Comparison of ENCODE assay signal across 17 cellular contexts in the genomic region with DNA sequence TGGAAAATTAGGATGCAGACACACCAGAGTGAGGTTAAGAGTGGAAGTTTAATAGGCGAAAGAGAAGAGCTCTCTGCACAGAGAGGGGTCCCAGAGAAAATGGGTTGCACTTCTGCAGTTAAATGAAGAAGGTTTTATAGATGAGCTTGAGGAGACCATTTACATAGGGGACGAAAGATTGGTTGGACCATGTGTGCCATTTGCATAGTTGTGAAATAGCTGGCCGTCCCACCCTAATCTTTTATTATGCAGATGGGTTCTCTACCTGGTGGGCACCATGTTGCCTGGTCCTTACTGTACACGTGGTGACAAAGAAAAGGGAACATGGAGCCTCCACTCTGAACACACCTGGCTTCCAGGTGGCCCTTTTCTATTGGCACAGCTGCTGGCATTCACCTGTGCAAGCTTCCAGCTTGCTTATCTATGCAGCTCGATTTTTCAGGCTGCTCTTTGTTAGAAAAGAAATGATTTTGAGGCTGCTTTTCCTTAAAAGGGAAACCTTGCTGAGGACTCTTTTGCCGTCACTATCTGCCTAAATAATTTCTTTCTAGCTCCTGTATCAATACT.
DNase-seq lines count a peak whose midpoint lies in the region; TF ChIP-seq lines count a peak whose summit lies in the region.
"Had no signal": no experiment of that assay in that cellular context is flagged by ENCODE, and none has a peak within 500 bp of the region (broad histone marks: within the 10 kb centered on the region; RNA-seq: fewer than 3 reads in every experiment).

No MANE protein-coding gene starts in this region.

- no peak overlapping the region for H3K4me3 ChIP-seq in thyroid gland (replicated peaks in 1 of 3)
- H3K4me3 ChIP-seq in A673 (ENCODE audit: low read depth, low read length, poor library complexity, severe bottlenecking): no peak overlapping the region
- H3K4me3 ChIP-seq: PC-9, right lobe of liver had no signal

- H3K4me1 ChIP-seq in thyroid gland (peaks cover 71 to 93% of the 10 kb centered on the region in 2 donors), A673 (ENCODE audit: insufficient read depth, low read length, poor library complexity, severe bottlenecking) (peaks cover 40% of the 10 kb centered on the region)

- TF ChIP-seq POLR2A in thyroid gland (IDR thresholded peaks at IDR 0.05): no peak

- no peaks in the 10 kb centered on the region for H3K9me3 Mint-ChIP-seq in activated naive CD8-positive, alpha-beta T cell (ENCODE audit: low read depth)
- H3K9me3 Mint-ChIP-seq in activated naive CD8-positive, alpha-beta T cell treated with anti-CD3 and anti-CD28 coated beads for 36 hours: no peaks in the 10 kb centered on the region
- H3K9me3 Mint-ChIP-seq in activated T-helper 2 cell treated with anti-CD3 and anti-CD28 coated beads, Interferon-gamma antibody, Interleukin-2, Interleukin-4, amounts not matched to agents 10 μg/mL and 5 μg/mL and 100 μg/mL, durations not matched to agents 14 hours and 24 hours and 36 hours: no peaks in the 10 kb centered on the region
- H3K9me3 Mint-ChIP-seq: activated CD4-positive, alpha-beta T cell treated with anti-CD3 and anti-CD28 coated beads, Interleukin-2, amount 10 ng/mL, durations not matched to agents 7 days and 5 days; endodermal cell had no signal

- peaks cover 8% of the 10 kb centered on the region for H3K36me3 Mint-ChIP-seq in activated naive CD8-positive, alpha-beta T cell
- H3K36me3 Mint-ChIP-seq in activated naive CD8-positive, alpha-beta T cell treated with anti-CD3 and anti-CD28 coated beads for 36 hours: peaks cover 26% of the 10 kb centered on the region
- peaks cover 34% of the 10 kb centered on the region for H3K36me3 Mint-ChIP-seq in activated T-helper 2 cell treated with anti-CD3 and anti-CD28 coated beads, Interferon-gamma antibody, Interleukin-2, Interleukin-4, amounts not matched to agents 10 μg/mL and 5 μg/mL and 100 μg/mL, durations not matched to agents 14 hours and 24 hours and 36 hours (ENCODE audit: low read depth)

- 70 to 73% methylated on average over 6 of the region's 6 CpGs for WGBS in thyroid gland, 2 donors

- H3K27ac ChIP-seq in thyroid gland (peak overlapping the region; percentile 19 to 52 (median 36)), A673 (ENCODE audit: low read depth, low read length, poor library complexity, severe bottlenecking) (no peak overlapping the region)
- H3K27ac ChIP-seq: PC-9, right lobe of liver had no signal

- H3K27me3 Mint-ChIP-seq in activated naive CD8-positive, alpha-beta T cell: no peaks in the 10 kb centered on the region
- no peaks in the 10 kb centered on the region for H3K27me3 Mint-ChIP-seq in activated naive CD8-positive, alpha-beta T cell treated with anti-CD3 and anti-CD28 coated beads for 36 hours
- no peaks in the 10 kb centered on the region for H3K27me3 Mint-ChIP-seq in activated T-helper 2 cell treated with anti-CD3 and anti-CD28 coated beads, Interferon-gamma antibody, Interleukin-2, Interleukin-4, amounts not matched to agents 10 μg/mL and 5 μg/mL and 100 μg/mL, durations not matched to agents 14 hours and 24 hours and 36 hours (ENCODE audit: low read depth)
- H3K27me3 Mint-ChIP-seq: activated CD4-positive, alpha-beta T cell treated with anti-CD3 and anti-CD28 coated beads, Interleukin-2, amount 10 ng/mL, durations not matched to agents 7 days and 5 days had no signal

- CTCF ChIA-PET in A673 (lab: Charles Lee): interaction anchor here (0.6 kb wide), 1 partner anchor 23 kb away, joined by 4 read pairs; no protein-coding TSS in a partner anchor

- POLR2A ChIA-PET in A673 (lab: Charles Lee; ENCODE audit: low non-redundant PET): interaction anchor here (0.6 kb wide), 1 partner anchor 33 kb away, joined by 3 read pairs; no protein-coding TSS in a partner anchor

- peak overlapping the region; percentile 18 for H3K27ac Mint-ChIP-seq in activated naive CD8-positive, alpha-beta T cell
- H3K27ac Mint-ChIP-seq in activated naive CD8-positive, alpha-beta T cell treated with anti-CD3 and anti-CD28 coated beads for 36 hours: no peak overlapping the region
- H3K27ac Mint-ChIP-seq in activated T-helper 2 cell treated with anti-CD3 and anti-CD28 coated beads, Interferon-gamma antibody, Interleukin-2, Interleukin-4, amounts not matched to agents 10 μg/mL and 5 μg/mL and 100 μg/mL, durations not matched to agents 14 hours and 24 hours and 36 hours: peak overlapping the region; percentile 35
- H3K27ac Mint-ChIP-seq: activated CD4-positive, alpha-beta T cell treated with anti-CD3 and anti-CD28 coated beads, Interleukin-2, amount 10 ng/mL, durations not matched to agents 7 days and 5 days; endodermal cell had no signal

- BruUV-seq in A673 (replicated peaks; lab: Mats Ljungman, UMichigan): no TSS peak

- peaks cover 0 to 8% of the 10 kb centered on the region in 2 donors for H3K36me3 ChIP-seq in thyroid gland
- no peaks in the 10 kb centered on the region for H3K36me3 ChIP-seq in A673 (ENCODE audit: insufficient read depth, low read length, poor library complexity, severe bottlenecking)

- no peaks in the 10 kb centered on the region for H3K9me3 ChIP-seq in thyroid gland
- H3K9me3 ChIP-seq in A673 (ENCODE audit: low read depth, low read length, poor library complexity, severe bottlenecking): no peaks in the 10 kb centered on the region
- H3K9me3 ChIP-seq: right lobe of liver had no signal

- H3K4me3 Mint-ChIP-seq in activated naive CD8-positive, alpha-beta T cell: no peak overlapping the region
- H3K4me3 Mint-ChIP-seq in activated naive CD8-positive, alpha-beta T cell treated with anti-CD3 and anti-CD28 coated beads for 36 hours: no peak overlapping the region
- no peak overlapping the region for H3K4me3 Mint-ChIP-seq in activated T-helper 2 cell treated with anti-CD3 and anti-CD28 coated beads, Interferon-gamma antibody, Interleukin-2, Interleukin-4, amounts not matched to agents 10 μg/mL and 5 μg/mL and 100 μg/mL, durations not matched to agents 14 hours and 24 hours and 36 hours (ENCODE audit: low read depth)
- H3K4me3 Mint-ChIP-seq: activated CD4-positive, alpha-beta T cell treated with anti-CD3 and anti-CD28 coated beads, Interleukin-2, amount 10 ng/mL, durations not matched to agents 7 days and 5 days; endodermal cell had no signal

- intact Hi-C loops in activated T-helper 2 cell treated with anti-CD3 and anti-CD28 coated beads, Interferon-gamma antibody, Interleukin-2, Interleukin-4, amounts not matched to agents 10 μg/mL and 5 μg/mL and 100 μg/mL, durations not matched to agents 14 hours and 24 hours and 36 hours (cut with micrococcal nuclease): loop anchor here (5.0 kb wide), 1 partner anchor 67 kb away; a partner anchor contains a TSS
- intact Hi-C loops in thyroid gland (cut with DNase I): no loop called here
- intact Hi-C loops in A673 (cut with micrococcal nuclease; ENCODE audit: unreplicated experiment): loop anchor here (5.0 kb wide), 1 partner anchor 68 kb away; no protein-coding TSS in a partner anchor

- H3K4me1 Mint-ChIP-seq in activated naive CD8-positive, alpha-beta T cell (ENCODE audit: low read depth): peaks cover 76% of the 10 kb centered on the region
- peaks cover 72% of the 10 kb centered on the region for H3K4me1 Mint-ChIP-seq in activated naive CD8-positive, alpha-beta T cell treated with anti-CD3 and anti-CD28 coated beads for 36 hours
- H3K4me1 Mint-ChIP-seq in activated T-helper 2 cell treated with anti-CD3 and anti-CD28 coated beads, Interferon-gamma antibody, Interleukin-2, Interleukin-4, amounts not matched to agents 10 μg/mL and 5 μg/mL and 100 μg/mL, durations not matched to agents 14 hours and 24 hours and 36 hours (ENCODE audit: low read depth): peaks cover 85% of the 10 kb centered on the region

- TF ChIP-seq CTCF in thyroid gland (IDR thresholded peaks at IDR 0.05) (no peak), A673 (conservative IDR thresholded peaks at IDR 0.05; ENCODE audit: low read depth, low read length) (no peak)

- DNase-seq in activated naive CD8-positive, alpha-beta T cell treated with anti-CD3 and anti-CD28 coated beads for 36 hours: no peak
- peak; percentile 43 for DNase-seq in NCI-H2107 (lab: John Stamatoyannopoulos, UW)
- no peak for DNase-seq in activated T-helper 2 cell treated with anti-CD3 and anti-CD28 coated beads, Interferon-gamma antibody, Interleukin-2, Interleukin-4, amounts not matched to agents 10 μg/mL and 5 μg/mL and 100 μg/mL, durations not matched to agents 14 hours and 24 hours and 36 hours (ENCODE audit: low spot score)
- DNase-seq in thyroid gland: peak in 1 of 2 donors; percentile 68
- no peak for DNase-seq in globus pallidus (ENCODE audit: low spot score)
- DNase-seq in AG20443 (ENCODE audit: low spot score): no peak
- no peak for DNase-seq in A673 (ENCODE audit: low spot score)
- DNase-seq: activated CD4-positive, alpha-beta T cell treated with anti-CD3 and anti-CD28 coated beads, Interleukin-2, amount 10 ng/mL, durations not matched to agents 7 days and 5 days; activated T-cell treated with anti-CD3 and anti-CD28 coated beads for 4 hours; amygdala; endodermal cell; H7; left colon; NCI-H226; PC-9; right lobe of liver had no signal

- H3K27me3 ChIP-seq in thyroid gland: no peaks in the 10 kb centered on the region
- H3K27me3 ChIP-seq in A673 (replicated peaks; ENCODE audit: insufficient read depth, low read depth, low read length, poor library complexity): no peaks in the 10 kb centered on the region
- H3K27me3 ChIP-seq: right lobe of liver had no signal
